ENCODE assay signal across 1 cellular context in the genomic region with DNA sequence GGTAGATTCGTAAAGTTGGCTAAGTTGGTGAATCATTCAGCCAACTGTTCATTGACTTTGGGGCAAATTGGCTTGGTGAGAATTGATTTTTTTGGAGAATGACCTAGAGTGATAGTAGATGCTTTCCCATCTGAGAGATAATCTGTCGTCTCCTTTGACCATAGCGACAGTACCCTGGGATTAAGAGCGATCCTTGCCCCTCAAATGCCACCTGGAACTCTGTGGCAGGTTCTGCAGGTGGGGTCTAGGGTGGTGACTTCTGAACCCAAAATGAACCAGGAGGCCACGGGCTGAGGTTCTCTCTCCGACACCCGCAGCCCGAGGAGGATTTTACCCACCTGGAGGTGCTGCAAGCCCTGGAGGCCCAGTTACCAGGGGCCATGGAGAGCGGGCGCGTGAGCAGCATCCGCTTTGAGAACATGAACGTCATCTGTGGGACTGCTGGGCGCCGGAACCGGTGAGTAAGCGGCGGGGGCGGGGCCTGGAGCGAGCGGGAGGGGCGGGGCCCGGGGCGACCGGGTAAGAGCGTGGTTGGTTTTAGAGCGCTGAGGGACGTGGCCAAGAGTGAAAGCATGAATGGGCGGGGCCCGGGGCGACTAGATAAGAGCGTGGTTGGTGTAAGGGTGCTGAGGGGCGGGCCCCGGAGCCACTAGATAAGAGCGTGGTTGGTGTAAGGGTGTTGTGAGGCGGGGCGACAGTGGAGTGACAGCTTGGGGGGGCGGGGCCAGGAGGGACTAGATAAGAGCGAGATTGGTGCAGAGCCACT.
TF ChIP-seq lines count a peak whose summit lies in the region.

No MANE protein-coding gene starts in this region.

TF ChIP-seq in K562, 482 proteins besides CTCF, POLR2A, EP300 and RAD21 (continued from another document and continues in another):
- TF ChIP-seq, protein P1, sequence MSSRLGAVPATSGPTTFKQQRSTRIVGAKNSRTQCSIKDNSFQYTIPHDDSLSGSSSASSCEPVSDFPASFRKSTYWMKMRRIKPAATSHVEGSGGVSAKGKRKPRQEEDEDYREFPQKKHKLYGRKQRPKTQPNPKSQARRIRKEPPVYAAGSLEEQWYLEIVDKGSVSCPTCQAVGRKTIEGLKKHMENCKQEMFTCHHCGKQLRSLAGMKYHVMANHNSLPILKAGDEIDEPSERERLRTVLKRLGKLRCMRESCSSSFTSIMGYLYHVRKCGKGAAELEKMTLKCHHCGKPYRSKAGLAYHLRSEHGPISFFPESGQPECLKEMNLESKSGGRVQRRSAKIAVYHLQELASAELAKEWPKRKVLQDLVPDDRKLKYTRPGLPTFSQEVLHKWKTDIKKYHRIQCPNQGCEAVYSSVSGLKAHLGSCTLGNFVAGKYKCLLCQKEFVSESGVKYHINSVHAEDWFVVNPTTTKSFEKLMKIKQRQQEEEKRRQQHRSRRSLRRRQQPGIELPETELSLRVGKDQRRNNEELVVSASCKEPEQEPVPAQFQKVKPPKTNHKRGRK (tag; IDR thresholded peaks at IDR 0.05), result no peak
- TF ChIP-seq ZFX (CRISPR knock-in tag; IDR thresholded peaks at IDR 0.05) (peak; percentile 92), FOSL1 (tag; conservative IDR thresholded peaks at IDR 0.05) (peak; percentile 91), ZNF347 (CRISPR knock-in tag; IDR thresholded peaks at IDR 0.05; ENCODE audit: low read depth) (no peak), RBM15 (IDR thresholded peaks at IDR 0.05; ENCODE audit: insufficient read depth, low read length) (no peak), CAMTA2 (CRISPR knock-in tag; conservative IDR thresholded peaks at IDR 0.05) (peak; percentile 83; the same call in 1 of the 2 replicates), CEBPB (tag; IDR thresholded peaks at IDR 0.05) (no peak), NRF1 (conservative IDR thresholded peaks at IDR 0.05 in 1 of 2, IDR thresholded peaks at IDR 0.05 in 1 of 2) (peak; percentile 51 to 57; a peak in 3 of 4 replicates), SREBF1 (IDR thresholded peaks at IDR 0.05; ENCODE audit: borderline replicate concordance, low read depth, low read length) (no peak), STAG1 (CRISPR knock-in tag; IDR thresholded peaks at IDR 0.05; ENCODE audit: borderline replicate concordance) (no peak), NCOA2 (IDR thresholded peaks at IDR 0.05; ENCODE audit: partially characterized antibody in 2 of 2) (no peak), ZNF274 (IDR thresholded peaks at IDR 0.05; ENCODE audit: borderline replicate concordance, low read depth, low read length) (no peak), ZNF134 (CRISPR knock-in tag; conservative IDR thresholded peaks at IDR 0.05) (no peak), ZNF354B (CRISPR knock-in tag; IDR thresholded peaks at IDR 0.05) (no peak), MTA1 (IDR thresholded peaks at IDR 0.05; ENCODE audit: borderline replicate concordance) (peak; percentile 50; the same call in 1 of the 2 replicates), KLF1 (tag; IDR thresholded peaks at IDR 0.05) (no peak), PYGO2 (tag; IDR thresholded peaks at IDR 0.05) (no peak), TBP (optimal IDR thresholded peaks at IDR 0.05; ENCODE audit: low read depth, low read length) (peak; percentile 84), PPARD (CRISPR knock-in tag; IDR thresholded peaks at IDR 0.05) (no peak), CREB1 (IDR thresholded peaks at IDR 0.05) (peak; percentile 88), CREB1 (CRISPR knock-in tag; IDR thresholded peaks at IDR 0.05) (no peak; the same call in 1 of the 2 replicates), MEF2D (tag; conservative IDR thresholded peaks at IDR 0.05; ENCODE audit: low read depth) (no peak), RBM34 (IDR thresholded peaks at IDR 0.05; ENCODE audit: borderline replicate concordance, insufficient read depth, low read length) (no peak), ZNF75A (CRISPR knock-in tag; IDR thresholded peaks at IDR 0.05) (no peak), ZNF586 (CRISPR knock-in tag; conservative IDR thresholded peaks at IDR 0.05) (no peak), CXXC5 (CRISPR knock-in tag; IDR thresholded peaks at IDR 0.05) (peak; percentile 33), PCBP1 (IDR thresholded peaks at IDR 0.05; ENCODE audit: low read depth, low read length, poor library complexity, severe bottlenecking) (no peak), SMAD4 (CRISPR knock-in tag; conservative IDR thresholded peaks at IDR 0.05) (no peak; the same call in 1 of the 2 replicates), CC2D1A (IDR thresholded peaks at IDR 0.05) (0 out of 2 replicates have a peak, but pooled peaks have one; percentile 14), ZNF76 (CRISPR knock-in tag; IDR thresholded peaks at IDR 0.05; ENCODE audit: borderline replicate concordance) (no peak), HOXB6 (CRISPR knock-in tag; IDR thresholded peaks at IDR 0.05; ENCODE audit: borderline replicate concordance) (no peak), ZFP36 (IDR thresholded peaks at IDR 0.05; ENCODE audit: low read depth, low read length, partially characterized antibody) (no peak), POLR2AphosphoS2 (IDR thresholded peaks at IDR 0.05; ENCODE audit: low read length) (no peak; the same call in 1 of the 2 replicates), RAD51 (IDR thresholded peaks at IDR 0.05; ENCODE audit: borderline replicate concordance, low read depth) (no peak), HDGF (IDR thresholded peaks at IDR 0.05) (no peak)
- TF ChIP-seq, protein P2, sequence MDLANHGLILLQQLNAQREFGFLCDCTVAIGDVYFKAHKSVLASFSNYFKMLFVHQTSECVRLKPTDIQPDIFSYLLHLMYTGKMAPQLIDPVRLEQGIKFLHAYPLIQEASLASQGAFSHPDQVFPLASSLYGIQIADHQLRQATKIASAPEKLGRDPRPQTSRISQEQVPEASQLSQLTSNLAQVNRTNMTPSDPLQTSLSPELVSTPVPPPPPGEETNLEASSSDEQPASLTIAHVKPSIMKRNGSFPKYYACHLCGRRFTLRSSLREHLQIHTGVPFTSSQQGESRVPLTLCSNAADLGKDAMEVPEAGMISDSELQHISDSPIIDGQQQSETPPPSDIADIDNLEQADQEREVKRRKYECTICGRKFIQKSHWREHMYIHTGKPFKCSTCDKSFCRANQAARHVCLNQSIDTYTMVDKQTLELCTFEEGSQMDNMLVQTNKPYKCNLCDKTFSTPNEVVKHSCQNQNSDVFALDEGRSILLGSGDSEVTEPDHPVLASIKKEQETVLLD (IDR thresholded peaks at IDR 0.05), result peak; percentile 24; the same call in 1 of the 2 replicates
- TF ChIP-seq, protein P3, sequence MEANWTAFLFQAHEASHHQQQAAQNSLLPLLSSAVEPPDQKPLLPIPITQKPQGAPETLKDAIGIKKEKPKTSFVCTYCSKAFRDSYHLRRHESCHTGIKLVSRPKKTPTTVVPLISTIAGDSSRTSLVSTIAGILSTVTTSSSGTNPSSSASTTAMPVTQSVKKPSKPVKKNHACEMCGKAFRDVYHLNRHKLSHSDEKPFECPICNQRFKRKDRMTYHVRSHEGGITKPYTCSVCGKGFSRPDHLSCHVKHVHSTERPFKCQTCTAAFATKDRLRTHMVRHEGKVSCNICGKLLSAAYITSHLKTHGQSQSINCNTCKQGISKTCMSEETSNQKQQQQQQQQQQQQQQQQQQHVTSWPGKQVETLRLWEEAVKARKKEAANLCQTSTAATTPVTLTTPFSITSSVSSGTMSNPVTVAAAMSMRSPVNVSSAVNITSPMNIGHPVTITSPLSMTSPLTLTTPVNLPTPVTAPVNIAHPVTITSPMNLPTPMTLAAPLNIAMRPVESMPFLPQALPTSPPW (CRISPR knock-in tag; IDR thresholded peaks at IDR 0.05), result peak; percentile 86
- TF ChIP-seq, protein P4, sequence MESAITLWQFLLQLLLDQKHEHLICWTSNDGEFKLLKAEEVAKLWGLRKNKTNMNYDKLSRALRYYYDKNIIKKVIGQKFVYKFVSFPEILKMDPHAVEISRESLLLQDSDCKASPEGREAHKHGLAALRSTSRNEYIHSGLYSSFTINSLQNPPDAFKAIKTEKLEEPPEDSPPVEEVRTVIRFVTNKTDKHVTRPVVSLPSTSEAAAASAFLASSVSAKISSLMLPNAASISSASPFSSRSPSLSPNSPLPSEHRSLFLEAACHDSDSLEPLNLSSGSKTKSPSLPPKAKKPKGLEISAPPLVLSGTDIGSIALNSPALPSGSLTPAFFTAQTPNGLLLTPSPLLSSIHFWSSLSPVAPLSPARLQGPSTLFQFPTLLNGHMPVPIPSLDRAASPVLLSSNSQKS (CRISPR knock-in tag; IDR thresholded peaks at IDR 0.05), result no peak
- TF ChIP-seq, protein P5, sequence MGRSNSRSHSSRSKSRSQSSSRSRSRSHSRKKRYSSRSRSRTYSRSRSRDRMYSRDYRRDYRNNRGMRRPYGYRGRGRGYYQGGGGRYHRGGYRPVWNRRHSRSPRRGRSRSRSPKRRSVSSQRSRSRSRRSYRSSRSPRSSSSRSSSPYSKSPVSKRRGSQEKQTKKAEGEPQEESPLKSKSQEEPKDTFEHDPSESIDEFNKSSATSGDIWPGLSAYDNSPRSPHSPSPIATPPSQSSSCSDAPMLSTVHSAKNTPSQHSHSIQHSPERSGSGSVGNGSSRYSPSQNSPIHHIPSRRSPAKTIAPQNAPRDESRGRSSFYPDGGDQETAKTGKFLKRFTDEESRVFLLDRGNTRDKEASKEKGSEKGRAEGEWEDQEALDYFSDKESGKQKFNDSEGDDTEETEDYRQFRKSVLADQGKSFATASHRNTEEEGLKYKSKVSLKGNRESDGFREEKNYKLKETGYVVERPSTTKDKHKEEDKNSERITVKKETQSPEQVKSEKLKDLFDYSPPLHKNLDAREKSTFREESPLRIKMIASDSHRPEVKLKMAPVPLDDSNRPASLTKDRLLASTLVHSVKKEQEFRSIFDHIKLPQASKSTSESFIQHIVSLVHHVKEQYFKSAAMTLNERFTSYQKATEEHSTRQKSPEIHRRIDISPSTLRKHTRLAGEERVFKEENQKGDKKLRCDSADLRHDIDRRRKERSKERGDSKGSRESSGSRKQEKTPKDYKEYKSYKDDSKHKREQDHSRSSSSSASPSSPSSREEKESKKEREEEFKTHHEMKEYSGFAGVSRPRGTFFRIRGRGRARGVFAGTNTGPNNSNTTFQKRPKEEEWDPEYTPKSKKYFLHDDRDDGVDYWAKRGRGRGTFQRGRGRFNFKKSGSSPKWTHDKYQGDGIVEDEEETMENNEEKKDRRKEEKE (IDR thresholded peaks at IDR 0.05; ENCODE audit: borderline replicate concordance in 1 of 2, control insufficient read depth in 1 of 2, low read depth in 2 of 2, low read length in 1 of 2), result 0 out of 4 replicates have a peak, but pooled peaks of 1 of the 2 experiments have one; percentile 45
- TF ChIP-seq, protein P6, sequence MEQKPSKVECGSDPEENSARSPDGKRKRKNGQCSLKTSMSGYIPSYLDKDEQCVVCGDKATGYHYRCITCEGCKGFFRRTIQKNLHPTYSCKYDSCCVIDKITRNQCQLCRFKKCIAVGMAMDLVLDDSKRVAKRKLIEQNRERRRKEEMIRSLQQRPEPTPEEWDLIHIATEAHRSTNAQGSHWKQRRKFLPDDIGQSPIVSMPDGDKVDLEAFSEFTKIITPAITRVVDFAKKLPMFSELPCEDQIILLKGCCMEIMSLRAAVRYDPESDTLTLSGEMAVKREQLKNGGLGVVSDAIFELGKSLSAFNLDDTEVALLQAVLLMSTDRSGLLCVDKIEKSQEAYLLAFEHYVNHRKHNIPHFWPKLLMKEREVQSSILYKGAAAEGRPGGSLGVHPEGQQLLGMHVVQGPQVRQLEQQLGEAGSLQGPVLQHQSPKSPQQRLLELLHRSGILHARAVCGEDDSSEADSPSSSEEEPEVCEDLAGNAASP (IDR thresholded peaks at IDR 0.05), result no peak
- TF ChIP-seq, protein P7, sequence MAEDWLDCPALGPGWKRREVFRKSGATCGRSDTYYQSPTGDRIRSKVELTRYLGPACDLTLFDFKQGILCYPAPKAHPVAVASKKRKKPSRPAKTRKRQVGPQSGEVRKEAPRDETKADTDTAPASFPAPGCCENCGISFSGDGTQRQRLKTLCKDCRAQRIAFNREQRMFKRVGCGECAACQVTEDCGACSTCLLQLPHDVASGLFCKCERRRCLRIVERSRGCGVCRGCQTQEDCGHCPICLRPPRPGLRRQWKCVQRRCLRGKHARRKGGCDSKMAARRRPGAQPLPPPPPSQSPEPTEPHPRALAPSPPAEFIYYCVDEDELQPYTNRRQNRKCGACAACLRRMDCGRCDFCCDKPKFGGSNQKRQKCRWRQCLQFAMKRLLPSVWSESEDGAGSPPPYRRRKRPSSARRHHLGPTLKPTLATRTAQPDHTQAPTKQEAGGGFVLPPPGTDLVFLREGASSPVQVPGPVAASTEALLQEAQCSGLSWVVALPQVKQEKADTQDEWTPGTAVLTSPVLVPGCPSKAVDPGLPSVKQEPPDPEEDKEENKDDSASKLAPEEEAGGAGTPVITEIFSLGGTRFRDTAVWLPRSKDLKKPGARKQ (CRISPR knock-in tag; IDR thresholded peaks at IDR 0.05), result no peak
- TF ChIP-seq, protein P8, sequence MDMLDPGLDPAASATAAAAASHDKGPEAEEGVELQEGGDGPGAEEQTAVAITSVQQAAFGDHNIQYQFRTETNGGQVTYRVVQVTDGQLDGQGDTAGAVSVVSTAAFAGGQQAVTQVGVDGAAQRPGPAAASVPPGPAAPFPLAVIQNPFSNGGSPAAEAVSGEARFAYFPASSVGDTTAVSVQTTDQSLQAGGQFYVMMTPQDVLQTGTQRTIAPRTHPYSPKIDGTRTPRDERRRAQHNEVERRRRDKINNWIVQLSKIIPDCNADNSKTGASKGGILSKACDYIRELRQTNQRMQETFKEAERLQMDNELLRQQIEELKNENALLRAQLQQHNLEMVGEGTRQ (CRISPR knock-in tag; IDR thresholded peaks at IDR 0.05), result no peak
- TF ChIP-seq, protein P9, sequence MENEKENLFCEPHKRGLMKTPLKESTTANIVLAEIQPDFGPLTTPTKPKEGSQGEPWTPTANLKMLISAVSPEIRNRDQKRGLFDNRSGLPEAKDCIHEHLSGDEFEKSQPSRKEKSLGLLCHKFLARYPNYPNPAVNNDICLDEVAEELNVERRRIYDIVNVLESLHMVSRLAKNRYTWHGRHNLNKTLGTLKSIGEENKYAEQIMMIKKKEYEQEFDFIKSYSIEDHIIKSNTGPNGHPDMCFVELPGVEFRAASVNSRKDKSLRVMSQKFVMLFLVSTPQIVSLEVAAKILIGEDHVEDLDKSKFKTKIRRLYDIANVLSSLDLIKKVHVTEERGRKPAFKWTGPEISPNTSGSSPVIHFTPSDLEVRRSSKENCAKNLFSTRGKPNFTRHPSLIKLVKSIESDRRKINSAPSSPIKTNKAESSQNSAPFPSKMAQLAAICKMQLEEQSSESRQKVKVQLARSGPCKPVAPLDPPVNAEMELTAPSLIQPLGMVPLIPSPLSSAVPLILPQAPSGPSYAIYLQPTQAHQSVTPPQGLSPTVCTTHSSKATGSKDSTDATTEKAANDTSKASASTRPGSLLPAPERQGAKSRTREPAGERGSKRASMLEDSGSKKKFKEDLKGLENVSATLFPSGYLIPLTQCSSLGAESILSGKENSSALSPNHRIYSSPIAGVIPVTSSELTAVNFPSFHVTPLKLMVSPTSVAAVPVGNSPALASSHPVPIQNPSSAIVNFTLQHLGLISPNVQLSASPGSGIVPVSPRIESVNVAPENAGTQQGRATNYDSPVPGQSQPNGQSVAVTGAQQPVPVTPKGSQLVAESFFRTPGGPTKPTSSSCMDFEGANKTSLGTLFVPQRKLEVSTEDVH (IDR thresholded peaks at IDR 0.05; ENCODE audit: low read depth, partially characterized antibody), result no peak
- TF ChIP-seq, protein P10, sequence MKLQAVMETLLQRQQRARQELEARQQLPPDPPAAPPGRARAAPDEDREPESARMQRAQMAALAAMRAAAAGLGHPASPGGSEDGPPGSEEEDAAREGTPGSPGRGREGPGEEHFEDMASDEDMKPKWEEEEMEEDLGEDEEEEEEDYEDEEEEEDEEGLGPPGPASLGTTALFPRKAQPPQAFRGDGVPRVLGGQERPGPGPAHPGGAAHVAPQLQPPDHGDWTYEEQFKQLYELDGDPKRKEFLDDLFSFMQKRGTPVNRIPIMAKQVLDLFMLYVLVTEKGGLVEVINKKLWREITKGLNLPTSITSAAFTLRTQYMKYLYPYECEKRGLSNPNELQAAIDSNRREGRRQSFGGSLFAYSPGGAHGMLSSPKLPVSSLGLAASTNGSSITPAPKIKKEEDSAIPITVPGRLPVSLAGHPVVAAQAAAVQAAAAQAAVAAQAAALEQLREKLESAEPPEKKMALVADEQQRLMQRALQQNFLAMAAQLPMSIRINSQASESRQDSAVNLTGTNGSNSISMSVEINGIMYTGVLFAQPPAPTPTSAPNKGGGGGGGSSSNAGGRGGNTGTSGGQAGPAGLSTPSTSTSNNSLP (IDR thresholded peaks at IDR 0.05; ENCODE audit: borderline replicate concordance, low read depth, low read length), result no peak
